Comparison of ENCODE assay signal across 15 cellular contexts in genomic region chr22:45757068-45757467, GRCh38.
A peak's percentile ranks its signal among the peaks of the same experiment; 100 is the strongest.
DNase-seq lines count a peak whose midpoint lies in the region; ATAC-seq and TF ChIP-seq lines count a peak whose summit lies in the region.
"Had no signal": no experiment of that assay in that cellular context is flagged by ENCODE, and none has a peak within 500 bp of the region (broad histone marks: within the 10 kb centered on the region; RNA-seq: fewer than 3 reads in every experiment).

No MANE protein-coding gene starts in this region.

- peaks cover 0 to 20% (median 4%) of the 10 kb centered on the region in 12 donors for H3K4me1 ChIP-seq in heart left ventricle
- H3K4me1 ChIP-seq: colonic mucosa had no signal

- H3K36me3 Mint-ChIP-seq in nephron (ENCODE audit: low read depth) = peaks cover 33% of the 10 kb centered on the region

- ATAC-seq in Right ventricle myocardium inferior (peak; percentile 87), heart left ventricle (peak; percentile 45 to 85 (median 80)), GM19328 (IDR thresholded peaks at IDR 0.05; ENCODE audit: unreplicated experiment) (no peak), GM19395 (IDR thresholded peaks at IDR 0.05; ENCODE audit: unreplicated experiment) (no peak), GM21528 (IDR thresholded peaks at IDR 0.05; ENCODE audit: low FRiP score, unreplicated experiment) (no peak)
- ATAC-seq: left colon, T-helper 17 cell had no signal

- DNase-seq in Right ventricle myocardium inferior (ENCODE audit: missing footprints) (no peak), cardiac septum (ENCODE audit: low spot score) (no peak), heart left ventricle (peak in 3 of 5 donors; percentile 14 to 31 (median 30)), NCI-H187 treated with DMSO at 0.1 percent for 48 hours (lab: John Stamatoyannopoulos, UW) (no peak)
- DNase-seq: colonic mucosa; GF-D8; KBM-7; left colon; stimulated activated CD4-positive, alpha-beta T cell treated with anti-CD3 and anti-CD28 coated beads, Interleukin-15, amount 100 ng/mL, for 24 hours; T-helper 17 cell had no signal

- WGBS in heart left ventricle, 4 donors = 43 to 54% (median 50%) methylated on average over 14 of the region's 14 CpGs

- peak overlapping the region in 1 of 12 donors; percentile 26 for H3K27ac ChIP-seq in heart left ventricle
- H3K27ac ChIP-seq: 22Rv1, colonic mucosa had no signal

- no peaks in the 10 kb centered on the region for H3K27me3 ChIP-seq in heart left ventricle
- H3K27me3 ChIP-seq: colonic mucosa had no signal

- no peak overlapping the region for H3K4me3 Mint-ChIP-seq in nephron
- H3K4me3 Mint-ChIP-seq: T-helper 17 cell had no signal

- peak in 3 of 12 donors; percentile 9 to 35 (median 18) for TF ChIP-seq CTCF in heart left ventricle (IDR thresholded peaks at IDR 0.05)
- no peak for TF ChIP-seq CTCF in nephron (IDR thresholded peaks at IDR 0.05; ENCODE audit: unreplicated experiment in 3 of 3)

- intact Hi-C loops in Right ventricle myocardium inferior (cut with DNase I) (no loop called here), cardiac septum (cut with DNase I) (no loop called here), heart left ventricle (cut with DNase I) (no loop called here)

- peaks cover 18% of the 10 kb centered on the region for H3K4me1 Mint-ChIP-seq in nephron

- peak overlapping the region; percentile 9 to 66 (median 63) for H3K27ac Mint-ChIP-seq in nephron
- H3K27ac Mint-ChIP-seq: T-helper 17 cell had no signal

- H3K9me3 Mint-ChIP-seq in nephron = no peaks in the 10 kb centered on the region

- no peaks in the 10 kb centered on the region for H3K27me3 Mint-ChIP-seq in nephron (ENCODE audit: low read depth)
- H3K27me3 Mint-ChIP-seq: T-helper 17 cell had no signal

- no peaks in the 10 kb centered on the region for H3K9me3 ChIP-seq in heart left ventricle
- H3K9me3 ChIP-seq: colonic mucosa had no signal

- TF ChIP-seq POLR2A in heart left ventricle (IDR thresholded peaks at IDR 0.05) = no peak

- H3K36me3 ChIP-seq in heart left ventricle = peaks cover 0 to 11% (median 0%) of the 10 kb centered on the region in 9 donors
- H3K36me3 ChIP-seq: colonic mucosa had no signal

- H3K4me3 ChIP-seq in heart left ventricle = no peak overlapping the region
- H3K4me3 ChIP-seq: colonic mucosa had no signal

Comparison
In these comparisons a context has a peak if more than half of its experiments do, and no peak if none do; other contexts are left out.
1. DNase-seq: peak in heart left ventricle (3 of 5); none in Right ventricle myocardium inferior (single experiment), cardiac septum (single experiment) and NCI-H187 treated with DMSO at 0.1 percent for 48 hours (single experiment).
2. ATAC-seq: peak in Right ventricle myocardium inferior (single experiment) and heart left ventricle (4 of 4); none in GM19328 (single experiment), GM19395 (single experiment) and GM21528 (single experiment).